In the genomic region with DNA sequence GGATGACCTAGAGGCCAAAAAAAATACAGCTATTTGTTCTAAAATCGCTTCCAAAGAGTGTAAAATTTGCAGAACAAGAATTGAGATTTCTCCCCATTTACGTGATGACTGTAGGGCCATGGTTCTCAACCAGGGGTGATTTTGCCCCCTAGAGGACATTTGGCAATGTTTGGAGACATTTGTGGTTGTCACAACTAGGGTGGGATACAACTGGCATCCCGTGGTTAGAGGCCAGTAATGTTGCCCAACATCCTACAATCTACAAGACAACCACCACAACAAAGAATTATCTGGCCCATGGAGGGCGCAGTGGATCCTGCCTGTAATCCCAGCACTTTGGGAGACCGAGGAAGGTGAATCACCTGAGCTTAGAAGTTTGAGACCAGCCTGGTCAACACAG, we compare ENCODE assay signal across 10 cellular contexts. TPM values are rescaled to one million over a fixed set of nuclear protein-coding genes. Genes with fewer than 3 reads are reported as not detected.
DNase-seq lines count a peak whose midpoint lies in the region; ATAC-seq and TF ChIP-seq lines count a peak whose summit lies in the region.
"Had no signal": no experiment of that assay in that cellular context is flagged by ENCODE, and none has a peak within 500 bp of the region (broad histone marks: within the 10 kb centered on the region; RNA-seq: fewer than 3 reads in every experiment).

No MANE protein-coding gene starts in this region.

- no peak overlapping the region for H3K4me2 ChIP-seq in DOHH2 (ENCODE audit: low read length)

- H3K4me3 Mint-ChIP-seq in CD4-positive, alpha-beta memory T cell, result no peak overlapping the region
- H3K4me3 Mint-ChIP-seq: memory B cell, T-cell had no signal

- H3K27ac ChIP-seq in DOHH2 (ENCODE audit: low read depth, low read length) (no peak overlapping the region), HEK293 (ENCODE audit: extremely low read depth, low read depth, low read length) (no peak overlapping the region), Panc1 (ENCODE audit: low read length) (no peak overlapping the region)
- no peak overlapping the region for H3K27ac ChIP-seq in CD4-positive, alpha-beta memory T cell (ENCODE audit: low read depth, low read length)

- H3K4me1 ChIP-seq in DOHH2 (ENCODE audit: control insufficient read depth, low read length) (peaks cover 22% of the 10 kb centered on the region), HEK293 (ENCODE audit: control insufficient read depth, insufficient read depth, low read length) (peaks cover 12% of the 10 kb centered on the region; the same call in 1 of the 2 replicates), Panc1 (ENCODE audit: control insufficient read depth, insufficient read depth, low read length) (peaks cover 11% of the 10 kb centered on the region)
- H3K4me1 ChIP-seq in CD4-positive, alpha-beta memory T cell (ENCODE audit: insufficient read depth, low read length), result peaks cover 4% of the 10 kb centered on the region

- peaks cover 0 to 3% of the 10 kb centered on the region in 2 donors for H3K27me3 Mint-ChIP-seq in CD4-positive, alpha-beta memory T cell
- H3K27me3 Mint-ChIP-seq: memory B cell had no signal

- no peaks in the 10 kb centered on the region for H3K9me3 ChIP-seq in DOHH2 (ENCODE audit: control insufficient read depth, insufficient read depth, low read length)
- no peaks in the 10 kb centered on the region for H3K9me3 ChIP-seq in HEK293 (ENCODE audit: control insufficient read depth, insufficient read depth, low read depth, low read length)
- no peaks in the 10 kb centered on the region for H3K9me3 ChIP-seq in Panc1 (ENCODE audit: control insufficient read depth, insufficient read depth, low read depth, low read length)
- H3K9me3 ChIP-seq in CD4-positive, alpha-beta memory T cell (ENCODE audit: control insufficient read depth in 1 of 2, low read length in 2 of 2), result no peaks in the 10 kb centered on the region

- no TSS peak for BruUV-seq in Panc1 (replicated peaks; lab: Mats Ljungman, UMichigan)

- ATAC-seq in Panc1 (no peak), GM21528 (IDR thresholded peaks at IDR 0.05; ENCODE audit: low FRiP score, unreplicated experiment) (no peak), GM18873 (IDR thresholded peaks at IDR 0.05; ENCODE audit: low FRiP score, unreplicated experiment) (no peak)
- ATAC-seq: T-cell had no signal

- POLR2A ChIA-PET in HEK293 (lab: Yijun Ruan, JAX) (interaction anchor here (0.6 kb wide), 1 partner anchor 27 kb away, joined by 3 read pairs; no protein-coding TSS in a partner anchor), Panc1 (lab: Charles Lee) (no interaction called here)
- POLR2A ChIA-PET in CD4-positive, alpha-beta memory T cell (lab: Charles Lee; ENCODE audit: partially characterized antibody), result no interaction called here

- peak; percentile 61 for TF ChIP-seq CTCF in DOHH2 (IDR thresholded peaks at IDR 0.05; ENCODE audit: low read depth, low read length, poor library complexity, severe bottlenecking)
- TF ChIP-seq CTCF in HEK293 (tag by site-specific recombination; IDR thresholded peaks at IDR 0.05), result no peak
- TF ChIP-seq CTCF in Panc1 (IDR thresholded peaks at IDR 0.05), result peak; percentile 46
- TF ChIP-seq CTCF in fibroblast of the aortic adventitia (IDR thresholded peaks at IDR 0.05; ENCODE audit: insufficient read depth, low read length), result peak; percentile 18

- no peak overlapping the region for H3K4me3 ChIP-seq in DOHH2 (ENCODE audit: low read length)
- H3K4me3 ChIP-seq in HEK293 (ENCODE audit: low read depth, low read length), result no peak overlapping the region
- H3K4me3 ChIP-seq in Panc1 (ENCODE audit: low read depth in 2 of 2, low read length in 2 of 2), result no peak overlapping the region
- no peak overlapping the region for H3K4me3 ChIP-seq in fibroblast of the aortic adventitia (ENCODE audit: low read depth, low read length)
- no peak overlapping the region for H3K4me3 ChIP-seq in CD4-positive, alpha-beta memory T cell (ENCODE audit: low read length in 2 of 2)

- no peaks in the 10 kb centered on the region for H3K36me3 Mint-ChIP-seq in CD4-positive, alpha-beta memory T cell
- H3K36me3 Mint-ChIP-seq: memory B cell, T-cell had no signal

- H3K27me3 ChIP-seq in DOHH2 (ENCODE audit: control insufficient read depth, low read length), result peaks cover 7% of the 10 kb centered on the region; the same call in 1 of the 2 replicates
- no peaks in the 10 kb centered on the region for H3K27me3 ChIP-seq in Panc1 (ENCODE audit: control insufficient read depth, insufficient read depth, low read length)
- no peaks in the 10 kb centered on the region for H3K27me3 ChIP-seq in CD4-positive, alpha-beta memory T cell (ENCODE audit: insufficient read depth, low read length)

- H3K9me3 Mint-ChIP-seq in CD4-positive, alpha-beta memory T cell, result peaks cover 0 to 1% (median 0%) of the 10 kb centered on the region in 8 donors
- H3K9me3 Mint-ChIP-seq: memory B cell, T-cell had no signal

- CTCF ChIA-PET in HEK293 (lab: Yijun Ruan, JAX) (interaction anchor here (0.6 to 2.9 kb wide), 34 partner anchors 8 to 1312 kb away, joined by 3 to 13 read pairs (median 3); no protein-coding TSS in a partner anchor), Panc1 (lab: Charles Lee) (interaction anchor here (1.3 kb wide), 1 partner anchor 17 kb away, joined by 4 read pairs; no protein-coding TSS in a partner anchor)
- CTCF ChIA-PET in CD4-positive, alpha-beta memory T cell (lab: Charles Lee; ENCODE audit: partially characterized antibody), result interaction anchor here (0.6 to 18.0 kb wide), 12 partner anchors 11 to 435 kb away, joined by 3 to 273 read pairs (median 3); no protein-coding TSS in a partner anchor

- H3K4me1 Mint-ChIP-seq in CD4-positive, alpha-beta memory T cell, result peaks cover 0 to 15% (median 7%) of the 10 kb centered on the region in 4 donors

- H4K20me1 ChIP-seq in DOHH2 (ENCODE audit: control insufficient read depth, insufficient read depth, low read depth, low read length), result no peaks in the 10 kb centered on the region

- H3K79me2 ChIP-seq in DOHH2 (ENCODE audit: control insufficient read depth, low read length), result no peaks in the 10 kb centered on the region

- no peak overlapping the region for H3K27ac Mint-ChIP-seq in CD4-positive, alpha-beta memory T cell
- H3K27ac Mint-ChIP-seq: memory B cell, T-cell had no signal

- intact Hi-C loops in Panc1 (cut with micrococcal nuclease; ENCODE audit: unreplicated experiment), result loop anchor here (10.0 kb wide), 2 partner anchors 198 to 438 kb away; partner anchors contain the start of genes IGF2BP3 and STK31
- intact Hi-C loops in posterior vena cava (cut with DNase I), result loop anchor here in 1 of 2 donors (10.0 kb wide), 1 partner anchor 92 kb away; the partner anchor contains the start of gene NUP42
- intact Hi-C loops in CD4-positive, alpha-beta memory T cell (cut with micrococcal nuclease), result loop anchor here (2.0 kb wide), 1 partner anchor 80 kb away; no protein-coding TSS in a partner anchor

- in situ Hi-C loops in Panc1 (cut with HindIII; ENCODE audit: low pct_unique_long_range_greater_than_20kb, low sequenced_read_pairs), result no loop called here

- H3F3A ChIP-seq in DOHH2 (ENCODE audit: control insufficient read depth, insufficient read depth), result no peaks in the 10 kb centered on the region; the same call in 1 of the 2 replicates

- DNase-seq in Panc1 (ENCODE audit: low read depth, low spot score) (no peak), fibroblast of the aortic adventitia (ENCODE audit: low read depth) (no peak), posterior vena cava (ENCODE audit: low spot score) (no peak)
- no peak for DNase-seq in CD4-positive, alpha-beta memory T cell
- DNase-seq: T-cell had no signal

- H3K36me3 ChIP-seq in DOHH2 (ENCODE audit: control insufficient read depth, low read length), result no peaks in the 10 kb centered on the region
- H3K36me3 ChIP-seq in HEK293 (ENCODE audit: control insufficient read depth in 2 of 2, insufficient read depth in 1 of 2, low read length in 2 of 2), result no peaks in the 10 kb centered on the region
- H3K36me3 ChIP-seq in Panc1 (ENCODE audit: control insufficient read depth, insufficient read depth, low read length), result no peaks in the 10 kb centered on the region
- no peaks in the 10 kb centered on the region for H3K36me3 ChIP-seq in CD4-positive, alpha-beta memory T cell (ENCODE audit: insufficient read depth, low read length)

- H3K9me2 ChIP-seq in DOHH2 (replicated peaks; ENCODE audit: control insufficient read depth, low read length), result no peaks in the 10 kb centered on the region

TF ChIP-seq in HEK293, 187 proteins besides CTCF, POLR2A, EP300 and RAD21:
- TF ChIP-seq ZNF654 (tag by site-specific recombination; IDR thresholded peaks at IDR 0.05; ENCODE audit: low read depth) (peak; percentile 14; the same call in 1 of the 2 replicates), ZFP3 (tag by site-specific recombination; IDR thresholded peaks at IDR 0.05; ENCODE audit: low read depth) (no peak)

RNA-seq across cellular contexts. Expression of gene MALSU1, which starts 22.8 kb away (rescaled TPM):
- total RNA-seq in Panc1 (2021; ENCODE audit: unreplicated experiment) (111 TPM), fibroblast of the aortic adventitia (ENCODE audit: low replicate concordance) (53.1 and 55.2 TPM in 2 replicates), posterior vena cava (10 to 100 TPM; 37.4 to 42.0 TPM)
- 100 TPM for polyA plus RNA-seq in Panc1 (2012; ENCODE audit: insufficient read length)
- total RNA-seq in CD4-positive, alpha-beta memory T cell, result 10 to 100 TPM; 39.3 to 46.5 TPM
- 10 to 100 TPM; 56.0 to 82.5 TPM for polyA plus RNA-seq in CD4-positive, alpha-beta memory T cell

RNA-seq across cellular contexts. Expression of gene GPNMB, which starts 29.8 kb away (rescaled TPM):
- 2.1 TPM for total RNA-seq in Panc1 (2021; ENCODE audit: unreplicated experiment)
- polyA plus RNA-seq in Panc1 (2012; ENCODE audit: insufficient read length), result 0.92 TPM
- 479 and 525 TPM in 2 replicates for total RNA-seq in fibroblast of the aortic adventitia (ENCODE audit: low replicate concordance)
- total RNA-seq in posterior vena cava, result 100 to 1,000 TPM; 190 to 297 TPM
- 10 to 100 TPM; 32.5 to 36.6 TPM for total RNA-seq in CD4-positive, alpha-beta memory T cell
- polyA plus RNA-seq in CD4-positive, alpha-beta memory T cell, result not detected

Comparison
In these comparisons a context has a peak if more than half of its experiments do, and no peak if none do; other contexts are left out.
1. RNA of gene GPNMB, which starts 29.8 kb away (total RNA-seq): 479 to 525 TPM in fibroblast of the aortic adventitia, 190 to 297 TPM in posterior vena cava and 32.5 to 36.6 TPM in CD4-positive, alpha-beta memory T cell; 2.1 TPM in Panc1 (single experiment); every median in the first group is over 10 times any median in the second.